Comparison of ENCODE assay signal across 1 cellular context in genomic region chr15:75451202-75451673, GRCh38.
TF ChIP-seq lines count a peak whose summit lies in the region.

No MANE protein-coding gene starts in this region.

TF ChIP-seq in HEK293, 187 proteins besides CTCF, POLR2A, EP300 and RAD21 (continued from another document):
- peak; percentile 62; the same call in 1 of the 2 replicates for TF ChIP-seq ZNF324 (tag by site-specific recombination; IDR thresholded peaks at IDR 0.05)
- TF ChIP-seq ZNF366 (tag by site-specific recombination; conservative IDR thresholded peaks at IDR 0.05), result peak; percentile 71
- no peak for TF ChIP-seq ZNF501 (tag by site-specific recombination; IDR thresholded peaks at IDR 0.05)
- 0 out of 2 replicates have a peak, but pooled peaks have one; percentile 10 for TF ChIP-seq HIC1 (tag by site-specific recombination; IDR thresholded peaks at IDR 0.05)
- 0 out of 2 replicates have a peak, but pooled peaks have one; percentile 35 for TF ChIP-seq INSM2 (tag by site-specific recombination; IDR thresholded peaks at IDR 0.05)
- peak; percentile 19 for TF ChIP-seq KLF16 (tag by site-specific recombination; IDR thresholded peaks at IDR 0.05)
- TF ChIP-seq TCF7L2 (IDR thresholded peaks at IDR 0.05; ENCODE audit: borderline replicate concordance, low read depth, low read length), result no peak
TF ChIP-seq in HEK293: peak in this region for 19.
